ENCODE assay signal across 17 cellular contexts in the genomic region with DNA sequence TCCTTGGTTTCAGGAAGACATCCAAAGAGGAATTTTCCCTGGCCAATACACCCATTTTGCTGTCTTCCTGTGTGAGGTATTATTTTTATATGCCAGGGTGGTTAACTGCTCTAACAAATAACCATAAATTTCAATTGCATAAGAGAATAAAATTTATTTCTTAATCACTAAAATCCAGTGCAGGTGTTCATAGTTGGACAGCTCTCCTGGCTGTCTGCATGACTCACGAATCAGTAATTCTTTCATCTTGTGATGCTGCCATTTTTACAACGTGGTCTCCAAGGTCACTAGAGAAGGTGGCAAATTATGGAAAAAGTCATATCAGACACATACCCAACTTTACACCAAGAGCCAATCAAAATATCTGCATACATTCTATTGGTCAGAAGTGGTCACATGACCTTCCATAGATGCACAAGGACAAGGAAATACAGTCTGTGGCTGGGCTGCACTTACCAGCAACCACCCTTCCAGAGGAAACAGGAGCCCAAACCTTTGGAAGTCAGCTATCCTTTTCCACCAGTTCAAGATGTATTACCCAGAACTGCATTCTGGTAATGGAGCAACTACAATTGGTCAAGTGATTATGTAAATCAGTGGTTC.
DNase-seq lines count a peak whose midpoint lies in the region; FAIRE-seq and TF ChIP-seq lines count a peak whose summit lies in the region.
"Had no signal": no experiment of that assay in that cellular context is flagged by ENCODE, and none has a peak within 500 bp of the region (broad histone marks: within the 10 kb centered on the region; RNA-seq: fewer than 3 reads in every experiment).

No MANE protein-coding gene starts in this region.

- no peaks in the 10 kb centered on the region for H3K36me3 ChIP-seq in bronchial epithelial cell (ENCODE audit: control insufficient read depth, insufficient read depth, low read length)
- H3K36me3 ChIP-seq: HAP-1, SJCRH30 had no signal

- no peaks in the 10 kb centered on the region for H3K27me3 ChIP-seq in bronchial epithelial cell (ENCODE audit: control insufficient read depth, insufficient read depth, low read length)
- H3K27me3 ChIP-seq: SJCRH30 had no signal

- no peak for TF ChIP-seq POLR2A in H54 (IDR thresholded peaks at IDR 0.05; ENCODE audit: low read depth, low read length)

- H3K4me3 ChIP-seq in bronchial epithelial cell (ENCODE audit: low read depth, low read length) = no peak overlapping the region
- H3K4me3 ChIP-seq: HAP-1, SJCRH30 had no signal

- TF ChIP-seq CTCF in bronchial epithelial cell (IDR thresholded peaks at IDR 0.05; ENCODE audit: insufficient read depth, low read length, severe bottlenecking) = no peak

- FAIRE-seq in H54 (lab: Jason Lieb, UNC) = peak; percentile 74
- no peak for FAIRE-seq in bronchial epithelial cell (lab: Jason Lieb, UNC)
- FAIRE-seq in urothelium cell line (lab: Jason Lieb, UNC) = no peak
- FAIRE-seq: GM19239 had no signal

- DNase-seq in H54 (ENCODE audit: insufficient read length, low spot score) (no peak), NAMALWA (ENCODE audit: low spot score) (peak; percentile 11), bronchial epithelial cell (ENCODE audit: low read depth) (peak; percentile 40), urothelium cell line (ENCODE audit: low spot score) (peak; percentile 8), NCI-H226 (no peak), ecto neural progenitor cell (ENCODE audit: low spot score) (no peak), HCEC 1CT (no peak)
- DNase-seq: ACHN; Caco-2; DMS53; NCI-H1105 treated with DMSO at 0.1 percent for 48 hours; NCI-H1694 treated with DMSO at 0.1 percent for 48 hours; NK-92 treated with Interleukin-12 subunit alpha and Interleukin-12 subunit beta, amount 100 ng/mL, for 24 hours; RPMI8226 had no signal

Comparison
In these comparisons a context has a peak if more than half of its experiments do, and no peak if none do; other contexts are left out.
1. DNase-seq: peak in NAMALWA (single experiment), bronchial epithelial cell (single experiment) and urothelium cell line (single experiment); none in H54 (single experiment), NCI-H226 (single experiment), ecto neural progenitor cell (single experiment) and HCEC 1CT (single experiment).